In genomic region chr4:88705805-88706518, GRCh38 we compare ENCODE assay signal across 10 cellular contexts. TPM values are rescaled to one million over a fixed set of nuclear protein-coding genes. Genes with fewer than 3 reads are reported as not detected.
DNase-seq lines count a peak whose midpoint lies in the region; ATAC-seq and TF ChIP-seq lines count a peak whose summit lies in the region.
"Had no signal": no experiment of that assay in that cellular context is flagged by ENCODE, and none has a peak within 500 bp of the region (broad histone marks: within the 10 kb centered on the region; RNA-seq: fewer than 3 reads in every experiment).

No MANE protein-coding gene starts in this region.

- DNase-seq in ACHN, result peak; percentile 2
- DNase-seq in MV-4-11 (lab: John Stamatoyannopoulos, UW), result peak; percentile 18
- DNase-seq in dorsolateral prefrontal cortex, result no peak
- DNase-seq in mesendoderm, result peak; percentile 16
- DNase-seq in CD14-positive monocyte (ENCODE audit: low spot score), result no peak
- DNase-seq in stimulated activated CD4-positive, alpha-beta T cell treated with anti-CD3 and anti-CD28 coated beads, Interleukin-4, amount 100 ng/mL, for 4 hours, result no peak
- DNase-seq: activated gamma-delta T cell treated with Interleukin-2 at 50 U/mL for 16 hours, mucosa of descending colon had no signal

- no peak overlapping the region for H3K4me2 ChIP-seq in mesendoderm (ENCODE audit: low read length)

- no peaks in the 10 kb centered on the region for H3K79me1 ChIP-seq in mesendoderm (ENCODE audit: low read length)

- H3K4me3 ChIP-seq in dorsolateral prefrontal cortex (peak overlapping the region in 14 of 59 donors; percentile 2 to 35 (median 15)), mesendoderm (ENCODE audit: low read length) (no peak overlapping the region)
- H3K4me3 ChIP-seq: mucosa of descending colon had no signal

- in situ Hi-C loops in ACHN (cut with HindIII; ENCODE audit: low pct_ligation_motif_present, low pct_unique_long_range_greater_than_20kb, low sequenced_read_pairs), result no loop called here

- H4K5ac ChIP-seq in mesendoderm (ENCODE audit: low read length), result no peak overlapping the region

- no peaks in the 10 kb centered on the region for H3K27me3 ChIP-seq in dorsolateral prefrontal cortex
- H3K27me3 ChIP-seq in mesendoderm (ENCODE audit: insufficient read depth, low read length, poor library complexity), result no peaks in the 10 kb centered on the region

- no peak overlapping the region for H2BK120ac ChIP-seq in mesendoderm (ENCODE audit: low read depth, low read length)

- no peak overlapping the region for H2AK5ac ChIP-seq in mesendoderm (ENCODE audit: low read length)

- H3K23ac ChIP-seq in mesendoderm (ENCODE audit: low read length), result no peak overlapping the region

- H3K4ac ChIP-seq in mesendoderm (ENCODE audit: low read depth, low read length), result no peak overlapping the region

- no peak overlapping the region for H2BK15ac ChIP-seq in mesendoderm (replicated peaks; ENCODE audit: low read depth)

- H3K4me3 Mint-ChIP-seq in CD14-positive monocyte, result no peak overlapping the region

- H3K27ac Mint-ChIP-seq in CD14-positive monocyte, result no peak overlapping the region

- peaks cover 78 to 83% of the 10 kb centered on the region in 2 donors for H3K36me3 Mint-ChIP-seq in CD14-positive monocyte

- H3K79me2 ChIP-seq in mesendoderm (ENCODE audit: control insufficient read depth, insufficient read depth, low read length), result no peaks in the 10 kb centered on the region

- no peak overlapping the region for H2BK5ac ChIP-seq in mesendoderm (ENCODE audit: low read length)

- H3K56ac ChIP-seq in mesendoderm (ENCODE audit: low read length), result no peak overlapping the region

- no peaks in the 10 kb centered on the region for H3K27me3 Mint-ChIP-seq in CD14-positive monocyte (ENCODE audit: low read depth in 3 of 3)

- H3K18ac ChIP-seq in mesendoderm (ENCODE audit: low read length), result no peak overlapping the region

- ATAC-seq in GM21447 (IDR thresholded peaks at IDR 0.05; ENCODE audit: unreplicated experiment) (no peak), HG03280 (IDR thresholded peaks at IDR 0.05; ENCODE audit: unreplicated experiment) (no peak)
- ATAC-seq: mucosa of descending colon had no signal

- no peaks in the 10 kb centered on the region for H3K9me3 Mint-ChIP-seq in CD14-positive monocyte

- H3K36me3 ChIP-seq in mesendoderm (ENCODE audit: control insufficient read depth, insufficient read depth, low read length), result no peaks in the 10 kb centered on the region

- WGBS in mesendoderm (ENCODE audit: extremely low coverage, insufficient coverage, low lambda C conversion rate), result no CpG with 5 or more reads among the region's 3 CpGs

- no peak overlapping the region for H4K8ac ChIP-seq in mesendoderm (ENCODE audit: low read depth, low read length)

- H3K4me1 ChIP-seq in mesendoderm (ENCODE audit: control insufficient read depth, low read depth, low read length), result no peaks in the 10 kb centered on the region

- no peak overlapping the region for H3K9ac ChIP-seq in mesendoderm (ENCODE audit: low read length)

- H3K27ac ChIP-seq in dorsolateral prefrontal cortex (peak overlapping the region in 58 of 59 donors; percentile 2 to 88 (median 74)), mesendoderm (ENCODE audit: low read depth, low read length) (no peak overlapping the region)

- peaks cover 3% of the 10 kb centered on the region for H3K4me1 Mint-ChIP-seq in CD14-positive monocyte

- TF ChIP-seq CTCF in dorsolateral prefrontal cortex (IDR thresholded peaks at IDR 0.05 in 54 of 56, conservative IDR thresholded peaks at IDR 0.05 in 2 of 56; ENCODE audit: low read depth in 1 of 56, partially characterized antibody in 56 of 56) (no peak), CD14-positive monocyte (IDR thresholded peaks at IDR 0.05) (no peak)

- intact Hi-C loops in dorsolateral prefrontal cortex (cut with DNase I) (loop anchor here (2.0 to 10.0 kb wide), 3 partner anchors 85 to 319 kb away; no protein-coding TSS in a partner anchor), CD14-positive monocyte (cut with micrococcal nuclease) (no loop called here)

RNA-seq across cellular contexts. Expression of gene NAP1L5, which starts 8.3 kb away (rescaled TPM):
- 100 to 1,000 TPM in 54 of 120 experiments, 10 to 100 TPM in 66; 20.1 to 153 (median 95.5) TPM for total RNA-seq in dorsolateral prefrontal cortex
- polyA plus RNA-seq in mesendoderm (2013, experiment 1 of 2), result 4.0 TPM
- 4.2 TPM for polyA plus RNA-seq in mesendoderm (2013, experiment 2 of 2)
- polyA plus RNA-seq in CD14-positive monocyte, result under 1 TPM; 0.18 to 0.41 TPM

Comparison
In these comparisons a context has a peak if more than half of its experiments do, and no peak if none do; other contexts are left out.
1. DNase-seq: peak in ACHN (single experiment), MV-4-11 (single experiment) and mesendoderm (single experiment); none in dorsolateral prefrontal cortex (0 of 10), CD14-positive monocyte (single experiment) and stimulated activated CD4-positive, alpha-beta T cell treated with anti-CD3 and anti-CD28 coated beads, Interleukin-4, amount 100 ng/mL, for 4 hours (0 of 2).
2. intact Hi-C loops: an anchor here in dorsolateral prefrontal cortex (2.0 to 10.0 kb wide); none called in CD14-positive monocyte.